ENCODE assay signal across 11 cellular contexts in the genomic region with DNA sequence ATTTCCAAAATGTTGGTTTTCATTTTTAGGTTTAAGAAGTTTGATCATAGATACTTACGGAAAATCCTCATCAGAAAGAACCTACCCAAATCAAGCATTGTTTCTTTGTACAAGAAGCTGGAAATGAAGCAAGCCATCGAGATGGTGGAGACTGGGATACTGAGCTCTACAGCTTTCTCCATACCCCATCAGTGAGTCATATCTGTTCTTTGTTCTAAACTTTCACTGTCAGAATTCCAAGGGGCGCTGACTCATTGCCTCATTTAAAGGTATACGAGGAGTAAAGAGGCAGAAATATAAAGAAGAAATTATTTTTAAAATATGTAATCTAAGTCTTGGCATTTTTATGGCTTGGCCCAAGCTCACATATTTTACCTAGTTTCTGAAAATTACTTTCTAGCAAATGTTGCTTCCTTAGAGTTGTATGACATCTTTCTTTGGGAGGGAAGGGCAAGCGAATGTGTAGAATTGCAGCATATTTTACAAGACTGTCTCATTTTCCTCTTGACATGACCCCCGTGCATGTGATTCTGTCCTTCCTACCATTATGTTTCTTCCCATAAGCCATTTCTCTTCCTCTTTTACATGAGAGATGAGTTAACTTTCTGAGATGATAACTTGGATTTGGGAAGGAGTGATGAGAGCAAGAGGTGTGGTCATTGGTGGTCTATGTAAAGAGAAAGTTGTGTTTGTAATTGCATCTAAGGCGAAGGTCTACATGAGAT.
DNase-seq lines count a peak whose midpoint lies in the region; ATAC-seq lines count a peak whose summit lies in the region.
"Had no signal": no experiment of that assay in that cellular context is flagged by ENCODE, and none has a peak within 500 bp of the region (broad histone marks: within the 10 kb centered on the region; RNA-seq: fewer than 3 reads in every experiment).

No MANE protein-coding gene starts in this region.

- peak; percentile 37 for DNase-seq in 8988T
- DNase-seq in HPDE6-E6E7 (ENCODE audit: extremely low spot score), result peak; percentile 84
- peak; percentile 80 for DNase-seq in amniotic stem cell (lab: John Stamatoyannopoulos, UW)
- peak; percentile 49 for DNase-seq in iPS-NIHi7 (ENCODE audit: extremely low spot score)
- no peak for DNase-seq in NCI-H187 treated with DMSO at 0.1 percent for 48 hours (lab: John Stamatoyannopoulos, UW)
- DNase-seq in GOT3 (lab: John Stamatoyannopoulos, UW), result no peak
- DNase-seq: activated T-cell treated with anti-CD3 and anti-CD28 coated beads for 4 hours; effector CD4-positive, alpha-beta T cell; MM.1S had no signal

- ATAC-seq in HG03469 (IDR thresholded peaks at IDR 0.05; ENCODE audit: unreplicated experiment), result no peak
- no peak for ATAC-seq in HG03432 (IDR thresholded peaks at IDR 0.05; ENCODE audit: unreplicated experiment)

Comparison
In these comparisons a context has a peak if more than half of its experiments do, and no peak if none do; other contexts are left out.
1. DNase-seq: peak in 8988T (single experiment), HPDE6-E6E7 (single experiment), amniotic stem cell (single experiment) and iPS-NIHi7 (single experiment); none in NCI-H187 treated with DMSO at 0.1 percent for 48 hours (single experiment) and GOT3 (single experiment).